ENCODE assay signal across 8 cellular contexts in the genomic region with DNA sequence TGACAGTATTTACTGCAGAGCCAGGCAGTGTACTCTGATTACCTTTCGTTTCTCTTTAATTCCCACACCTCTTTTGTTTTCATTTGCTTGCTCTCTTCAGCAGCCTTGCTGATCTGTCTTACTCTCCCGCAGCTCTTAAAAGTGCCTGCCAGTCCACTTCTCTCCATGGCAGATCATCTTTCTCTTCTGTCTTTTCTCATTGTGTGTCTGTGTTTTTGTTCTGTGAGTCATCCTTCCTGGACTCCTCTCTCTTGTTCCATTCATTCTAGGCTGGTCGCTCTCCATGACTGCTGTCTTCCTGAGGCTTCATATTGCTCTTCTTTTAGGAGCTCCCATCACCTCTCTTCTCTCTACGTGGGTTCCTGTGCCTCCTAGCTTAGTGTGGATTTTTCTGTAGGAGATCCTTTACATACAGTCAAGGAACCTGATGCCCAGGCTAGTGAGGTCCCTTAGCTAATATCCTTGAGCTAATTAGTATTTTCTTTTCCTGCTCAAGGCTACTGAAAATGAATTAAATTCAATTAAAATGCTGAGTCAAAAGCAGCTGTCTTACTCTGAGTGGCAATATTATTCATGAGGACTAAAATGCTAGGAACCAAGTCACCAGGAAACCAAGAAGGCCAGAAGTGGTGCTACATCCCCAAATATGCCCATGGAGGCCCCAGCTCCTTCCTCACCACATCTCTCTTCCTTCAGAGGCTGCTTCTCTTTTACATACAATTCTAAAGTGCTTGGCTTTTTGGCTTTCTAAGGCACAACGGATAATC.
DNase-seq lines count a peak whose midpoint lies in the region; ATAC-seq and TF ChIP-seq lines count a peak whose summit lies in the region.
"Had no signal": no experiment of that assay in that cellular context is flagged by ENCODE, and none has a peak within 500 bp of the region (broad histone marks: within the 10 kb centered on the region; RNA-seq: fewer than 3 reads in every experiment).

No MANE protein-coding gene starts in this region.

- BruUV-seq in HCT116 (replicated peaks; lab: Mats Ljungman, UMichigan), result no TSS peak

- H3K27ac ChIP-seq in HCT116 (ENCODE audit: low read depth, low read length), result peak overlapping the region; percentile 9; the same call in 1 of the 2 replicates

- H3K27me3 ChIP-seq in HCT116 (ENCODE audit: insufficient read depth, low read length), result no peaks in the 10 kb centered on the region

- TF ChIP-seq RAD21 in HCT116 (IDR thresholded peaks at IDR 0.05; ENCODE audit: low read depth), result no peak

- peak overlapping the region; percentile 35 for H3K9ac ChIP-seq in HCT116 (ENCODE audit: low read length)

- H2AFZ ChIP-seq in HCT116 (ENCODE audit: low read depth, low read length, poor library complexity, severe bottlenecking), result no peak overlapping the region

- peaks cover 54 to 55% of the 10 kb centered on the region in 2 experiments for H3K4me1 ChIP-seq in HCT116 (ENCODE audit: control insufficient read depth in 1 of 2, insufficient read depth in 2 of 2, low read length in 2 of 2)

- DNase-seq in HCT116 (ENCODE audit: low read depth, low spot score) (no peak), NCI-H345 (lab: John Stamatoyannopoulos, UW) (peak; percentile 80), osteocyte (ENCODE audit: extremely low spot score, unreplicated experiment) (no peak), NCI-H1048 (lab: John Stamatoyannopoulos, UW) (no peak)
- no peak for DNase-seq in stimulated activated CD4-positive, alpha-beta T cell treated with anti-CD3 and anti-CD28 coated beads, Interleukin-4, amount 100 ng/mL, for 24 hours
- DNase-seq: activated T-cell treated with anti-CD3 and anti-CD28 coated beads, Interleukin-2, amount 50 U/mL, for 72 hours had no signal

- peak overlapping the region; percentile 3 for H3K27ac Mint-ChIP-seq in dendritic cell treated with granulocyte-macrophage colony-stimulating factor and Interleukin-4, amounts not matched to agents 40 ng/mL and 50 ng/mL, for 4 days
- peak overlapping the region; percentile 91 for H3K27ac Mint-ChIP-seq in osteocyte (ENCODE audit: unreplicated experiment)
- H3K27ac Mint-ChIP-seq: activated T-cell treated with anti-CD3 and anti-CD28 coated beads, Interleukin-2, amount 50 U/mL, for 72 hours had no signal

- no peaks in the 10 kb centered on the region for H3K36me3 ChIP-seq in HCT116 (ENCODE audit: control insufficient read depth in 1 of 2, insufficient read depth in 2 of 2, low read length in 2 of 2)

- H3K79me2 ChIP-seq in HCT116 (ENCODE audit: insufficient read depth, low read length), result no peaks in the 10 kb centered on the region

- H3K27me3 Mint-ChIP-seq in dendritic cell treated with granulocyte-macrophage colony-stimulating factor and Interleukin-4, amounts not matched to agents 40 ng/mL and 50 ng/mL, for 4 days, result no peaks in the 10 kb centered on the region
- no peaks in the 10 kb centered on the region for H3K27me3 Mint-ChIP-seq in osteocyte (ENCODE audit: unreplicated experiment)

- H3K9me3 Mint-ChIP-seq in dendritic cell treated with granulocyte-macrophage colony-stimulating factor and Interleukin-4, amounts not matched to agents 40 ng/mL and 50 ng/mL, for 4 days, result no peaks in the 10 kb centered on the region
- no peaks in the 10 kb centered on the region for H3K9me3 Mint-ChIP-seq in osteocyte (ENCODE audit: unreplicated experiment)
- H3K9me3 Mint-ChIP-seq: activated T-cell treated with anti-CD3 and anti-CD28 coated beads, Interleukin-2, amount 50 U/mL, for 72 hours had no signal

- ATAC-seq in HCT116, result peak; percentile 70
- ATAC-seq in GM21529 (IDR thresholded peaks at IDR 0.05; ENCODE audit: unreplicated experiment), result no peak

- no peak for TF ChIP-seq POLR2A in HCT116 (IDR thresholded peaks at IDR 0.05; ENCODE audit: borderline replicate concordance, extremely low read depth, insufficient read depth, insufficient read length)

- H3K4me3 Mint-ChIP-seq in dendritic cell treated with granulocyte-macrophage colony-stimulating factor and Interleukin-4, amounts not matched to agents 40 ng/mL and 50 ng/mL, for 4 days, result no peak overlapping the region
- peak overlapping the region; percentile 50 for H3K4me3 Mint-ChIP-seq in osteocyte (ENCODE audit: unreplicated experiment)

- intact Hi-C loops in HCT116 (cut with micrococcal nuclease), result no loop called here
- intact Hi-C loops in dendritic cell treated with granulocyte-macrophage colony-stimulating factor and Interleukin-4, amounts not matched to agents 40 ng/mL and 50 ng/mL, for 4 days (cut with micrococcal nuclease), result no loop called here

- H4K20me1 ChIP-seq in HCT116 (ENCODE audit: insufficient read depth), result no peaks in the 10 kb centered on the region

- H3K4me1 Mint-ChIP-seq in dendritic cell treated with granulocyte-macrophage colony-stimulating factor and Interleukin-4, amounts not matched to agents 40 ng/mL and 50 ng/mL, for 4 days (ENCODE audit: low read depth), result peaks cover 18% of the 10 kb centered on the region
- H3K4me1 Mint-ChIP-seq in osteocyte (ENCODE audit: unreplicated experiment), result peaks cover 60% of the 10 kb centered on the region

- H3K4me3 ChIP-seq in HCT116 (replicated peaks in 1 of 2; ENCODE audit: low read depth in 1 of 2, low read length in 2 of 2), result peak overlapping the region in 1 of 2 experiments; percentile 23; a peak in 2 of 4 replicates

- POLR2A ChIA-PET in HCT116 (lab: Charles Lee), result interaction anchor here (0.7 to 1.5 kb wide), 4 partner anchors 13 to 86 kb away, joined by 3 to 5 read pairs (median 3); a partner anchor contains a TSS

- no peaks in the 10 kb centered on the region for H3K9me3 ChIP-seq in HCT116 (ENCODE audit: control insufficient read depth in 1 of 2, insufficient read depth in 1 of 2, low read depth in 1 of 2, low read length in 2 of 2)

- CTCF ChIA-PET in HCT116 (lab: Charles Lee), result no interaction called here

- H3K9me2 ChIP-seq in HCT116 (ENCODE audit: insufficient read depth), result no peaks in the 10 kb centered on the region

- H3K36me3 Mint-ChIP-seq in dendritic cell treated with granulocyte-macrophage colony-stimulating factor and Interleukin-4, amounts not matched to agents 40 ng/mL and 50 ng/mL, for 4 days (ENCODE audit: low read depth), result peaks cover 27% of the 10 kb centered on the region
- peaks cover 3% of the 10 kb centered on the region for H3K36me3 Mint-ChIP-seq in osteocyte (ENCODE audit: unreplicated experiment)

- RAD21 ChIA-PET in HCT116 (lab: Charles Lee; ENCODE audit: low non-redundant PET in 1 of 2, low total read pairs in 2 of 2, uncharacterized antibody in 2 of 2, unreplicated experiment in 2 of 2), result no interaction called here

- peak overlapping the region; percentile 70 for H3K4me2 ChIP-seq in HCT116 (ENCODE audit: low read length)

- no peak for TF ChIP-seq CTCF in HCT116 (IDR thresholded peaks at IDR 0.05 in 2 of 3, conservative IDR thresholded peaks at IDR 0.05 in 1 of 3; ENCODE audit: borderline replicate concordance in 1 of 3, insufficient read depth in 1 of 3, low read depth in 2 of 3, low read length in 2 of 3)
- no peak for TF ChIP-seq CTCF in osteocyte (IDR thresholded peaks at IDR 0.05)

TF ChIP-seq in HCT116, 20 proteins besides CTCF, POLR2A, EP300 and RAD21:
- TF ChIP-seq SIN3A (IDR thresholded peaks at IDR 0.05; ENCODE audit: low read depth) (peak; percentile 29; the same call in 1 of the 2 replicates), YY1 (IDR thresholded peaks at IDR 0.05; ENCODE audit: extremely low read depth, insufficient replicate concordance, low read depth, low read length) (peak; percentile 40), POLR2AphosphoS5 (IDR thresholded peaks at IDR 0.05; ENCODE audit: low read depth, low read length) (0 out of 2 replicates have a peak, but pooled peaks have one; percentile 18), FOSL1 (IDR thresholded peaks at IDR 0.05; ENCODE audit: low read depth) (peak; percentile 64; the same call in 1 of the 2 replicates), EZH2 (IDR thresholded peaks at IDR 0.05) (no peak), TCF7L2 (IDR thresholded peaks at IDR 0.05; ENCODE audit: borderline replicate concordance, extremely low read depth, insufficient read depth, insufficient read length) (no peak), ZFX (IDR thresholded peaks at IDR 0.05) (no peak), CBX3 (IDR thresholded peaks at IDR 0.05; ENCODE audit: low read depth) (peak; percentile 72), EZH2phosphoT487 (IDR thresholded peaks at IDR 0.05; ENCODE audit: borderline replicate concordance) (no peak), SRF (IDR thresholded peaks at IDR 0.05; ENCODE audit: low read depth) (no peak), SP1 (IDR thresholded peaks at IDR 0.05; ENCODE audit: low read depth) (peak; percentile 40), JUND (IDR thresholded peaks at IDR 0.05) (peak; percentile 69)
- TF ChIP-seq, protein P1, sequence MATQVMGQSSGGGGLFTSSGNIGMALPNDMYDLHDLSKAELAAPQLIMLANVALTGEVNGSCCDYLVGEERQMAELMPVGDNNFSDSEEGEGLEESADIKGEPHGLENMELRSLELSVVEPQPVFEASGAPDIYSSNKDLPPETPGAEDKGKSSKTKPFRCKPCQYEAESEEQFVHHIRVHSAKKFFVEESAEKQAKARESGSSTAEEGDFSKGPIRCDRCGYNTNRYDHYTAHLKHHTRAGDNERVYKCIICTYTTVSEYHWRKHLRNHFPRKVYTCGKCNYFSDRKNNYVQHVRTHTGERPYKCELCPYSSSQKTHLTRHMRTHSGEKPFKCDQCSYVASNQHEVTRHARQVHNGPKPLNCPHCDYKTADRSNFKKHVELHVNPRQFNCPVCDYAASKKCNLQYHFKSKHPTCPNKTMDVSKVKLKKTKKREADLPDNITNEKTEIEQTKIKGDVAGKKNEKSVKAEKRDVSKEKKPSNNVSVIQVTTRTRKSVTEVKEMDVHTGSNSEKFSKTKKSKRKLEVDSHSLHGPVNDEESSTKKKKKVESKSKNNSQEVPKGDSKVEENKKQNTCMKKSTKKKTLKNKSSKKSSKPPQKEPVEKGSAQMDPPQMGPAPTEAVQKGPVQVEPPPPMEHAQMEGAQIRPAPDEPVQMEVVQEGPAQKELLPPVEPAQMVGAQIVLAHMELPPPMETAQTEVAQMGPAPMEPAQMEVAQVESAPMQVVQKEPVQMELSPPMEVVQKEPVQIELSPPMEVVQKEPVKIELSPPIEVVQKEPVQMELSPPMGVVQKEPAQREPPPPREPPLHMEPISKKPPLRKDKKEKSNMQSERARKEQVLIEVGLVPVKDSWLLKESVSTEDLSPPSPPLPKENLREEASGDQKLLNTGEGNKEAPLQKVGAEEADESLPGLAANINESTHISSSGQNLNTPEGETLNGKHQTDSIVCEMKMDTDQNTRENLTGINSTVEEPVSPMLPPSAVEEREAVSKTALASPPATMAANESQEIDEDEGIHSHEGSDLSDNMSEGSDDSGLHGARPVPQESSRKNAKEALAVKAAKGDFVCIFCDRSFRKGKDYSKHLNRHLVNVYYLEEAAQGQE (IDR thresholded peaks at IDR 0.05; ENCODE audit: low read depth), result no peak
